8 cellular contexts compared by ENCODE assay signal in the genomic region with DNA sequence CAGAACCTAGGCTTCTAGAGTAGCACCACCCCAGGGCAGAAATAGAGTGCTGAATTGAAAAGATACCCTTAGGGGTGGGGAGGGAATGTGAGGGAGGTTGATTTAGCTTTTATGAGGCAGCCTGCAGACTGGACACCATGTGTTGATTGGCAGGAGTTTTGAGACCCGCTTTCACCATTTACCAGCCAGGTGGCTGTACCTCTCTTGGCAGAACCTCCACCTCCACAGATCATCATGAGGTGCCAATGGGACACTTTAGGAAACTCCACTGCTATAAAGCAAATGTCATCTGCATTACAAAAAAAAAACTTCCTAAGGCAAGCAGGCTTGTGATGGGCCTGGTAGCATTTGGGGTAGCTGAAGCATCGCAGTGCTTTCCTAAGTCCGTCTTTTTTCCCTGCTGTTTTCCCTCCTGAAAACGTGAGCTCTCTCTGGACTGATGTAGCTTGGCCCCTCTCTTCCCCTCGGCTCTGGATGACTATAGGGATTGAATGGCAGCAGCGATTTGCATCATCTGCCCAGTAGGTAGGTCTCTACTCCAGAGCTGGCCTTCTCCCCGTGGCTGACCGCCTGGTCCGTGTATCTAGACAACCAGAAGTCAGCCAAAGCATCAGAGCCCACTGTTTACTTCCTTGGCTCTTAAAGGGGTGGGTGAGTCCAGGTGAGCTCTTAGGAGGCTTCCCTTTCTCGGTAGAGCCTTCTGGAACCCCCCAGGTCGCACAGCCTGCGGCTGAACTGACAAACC. TPM values are rescaled to one million over a fixed set of nuclear protein-coding genes. Genes with fewer than 3 reads are reported as not detected.
DNase-seq lines count a peak whose midpoint lies in the region; ATAC-seq and TF ChIP-seq lines count a peak whose summit lies in the region.

No MANE protein-coding gene starts in this region.

- CTCF ChIA-PET in HEK293 (lab: Yijun Ruan, JAX) = interaction anchor here (0.6 to 4.8 kb wide), 8 partner anchors 12 to 426 kb away, joined by 3 to 19 read pairs (median 4); no protein-coding TSS in a partner anchor

- H3K4me1 ChIP-seq in HEK293 (ENCODE audit: control insufficient read depth, insufficient read depth, low read length) (peaks cover 4% of the 10 kb centered on the region), spleen (peaks cover 9 to 32% (median 20%) of the 10 kb centered on the region in 6 donors)

- peak overlapping the region; percentile 83 for H3K4me3 Mint-ChIP-seq in activated T-helper 17 cell treated with anti-CD3 and anti-CD28 coated beads, Interleukin-2, amount 50 U/mL, for 72 hours

- 83 to 85% (median 84%) methylated on average over 12 of the region's 12 CpGs for WGBS in spleen, 5 donors

- no peaks in the 10 kb centered on the region for H3K9me3 ChIP-seq in HEK293 (ENCODE audit: control insufficient read depth, insufficient read depth, low read depth, low read length)
- H3K9me3 ChIP-seq in spleen = no peaks in the 10 kb centered on the region

- ATAC-seq in activated T-helper 17 cell treated with anti-CD3 and anti-CD28 coated beads, Interleukin-2, amount 50 U/mL, for 72 hours (replicated peaks) = no peak

- no peak for DNase-seq in spleen
- no peak for DNase-seq in amniotic stem cell (lab: John Stamatoyannopoulos, UW)
- DNase-seq in AML-193 (lab: John Stamatoyannopoulos, UW) = no peak
- no peak for DNase-seq in CD1c-positive myeloid dendritic cell (ENCODE audit: extremely low spot score)
- DNase-seq in mucosa of gallbladder (ENCODE audit: low spot score) = no peak

- POLR2A ChIA-PET in HEK293 (lab: Yijun Ruan, JAX) = interaction anchor here (0.6 to 1.7 kb wide), 4 partner anchors 16 to 423 kb away, joined by 3 to 6 read pairs (median 4); no protein-coding TSS in a partner anchor

- no peaks in the 10 kb centered on the region for H3K27me3 ChIP-seq in spleen (replicated peaks in 1 of 7)

- TF ChIP-seq CTCF in HEK293 (tag by site-specific recombination; IDR thresholded peaks at IDR 0.05) = no peak
- no peak for TF ChIP-seq CTCF in spleen (IDR thresholded peaks at IDR 0.05 in 8 of 11, conservative IDR thresholded peaks at IDR 0.05 in 3 of 11)

- peaks cover 6% of the 10 kb centered on the region for H3K4me1 Mint-ChIP-seq in activated T-helper 17 cell treated with anti-CD3 and anti-CD28 coated beads, Interleukin-2, amount 50 U/mL, for 72 hours

- TF ChIP-seq POLR2A in spleen (IDR thresholded peaks at IDR 0.05) = no peak

- H3K27ac ChIP-seq in HEK293 (ENCODE audit: extremely low read depth, low read depth, low read length) (peak overlapping the region; percentile 53), spleen (peak overlapping the region; percentile 79 to 92 (median 88))

- intact Hi-C loops in spleen (cut with DNase I; ENCODE audit: low total_unique reads) = loop anchor here (10.0 kb wide), 1 partner anchor 422 kb away; no protein-coding TSS in a partner anchor

- H3K4me3 ChIP-seq in HEK293 (ENCODE audit: low read depth, low read length) (no peak overlapping the region; the same call in 1 of the 2 replicates), iPS-11a (ENCODE audit: low read depth, low read length) (peak overlapping the region; percentile 14), spleen (peak overlapping the region; percentile 62 to 85 (median 76))

- H3K9me3 Mint-ChIP-seq in activated T-helper 17 cell treated with anti-CD3 and anti-CD28 coated beads, Interleukin-2, amount 50 U/mL, for 72 hours = no peaks in the 10 kb centered on the region

- peaks cover 31% of the 10 kb centered on the region for H3K36me3 Mint-ChIP-seq in activated T-helper 17 cell treated with anti-CD3 and anti-CD28 coated beads, Interleukin-2, amount 50 U/mL, for 72 hours (ENCODE audit: low read depth)

- H3K27ac Mint-ChIP-seq in activated T-helper 17 cell treated with anti-CD3 and anti-CD28 coated beads, Interleukin-2, amount 50 U/mL, for 72 hours = no peak overlapping the region

- no peaks in the 10 kb centered on the region for H3K27me3 Mint-ChIP-seq in activated T-helper 17 cell treated with anti-CD3 and anti-CD28 coated beads, Interleukin-2, amount 50 U/mL, for 72 hours

- H3K36me3 ChIP-seq in HEK293 (ENCODE audit: control insufficient read depth in 2 of 2, insufficient read depth in 1 of 2, low read length in 2 of 2) (peaks cover 12 to 38% of the 10 kb centered on the region in 2 experiments), spleen (peaks cover 0 to 37% (median 9%) of the 10 kb centered on the region in 6 donors)

TF ChIP-seq in HEK293, 187 proteins besides CTCF, POLR2A, EP300 and RAD21:
- TF ChIP-seq ZNF202 (tag by site-specific recombination; IDR thresholded peaks at IDR 0.05; ENCODE audit: borderline replicate concordance) (no peak), ZBTB17 (tag by site-specific recombination; IDR thresholded peaks at IDR 0.05) (0 out of 2 replicates have a peak, but pooled peaks have one; percentile 22)

RNA-seq across cellular contexts. Expression of a gene that starts 1.3 kb away (rescaled TPM):
- 10 to 100 TPM; 36.3 to 47.4 TPM for total RNA-seq in activated T-helper 17 cell treated with anti-CD3 and anti-CD28 coated beads, Interleukin-2, amount 50 U/mL, for 72 hours
- total RNA-seq in spleen = 10 to 100 TPM; 24.5 to 36.1 (median 29.8) TPM
- 10 to 100 TPM; 25.0 to 45.6 (median 45.2) TPM for polyA plus RNA-seq in spleen
- 142 TPM for total RNA-seq in mucosa of gallbladder
